In genomic region chr11:73570415-73571114, GRCh38 we compare ENCODE assay signal across 1 cellular context.
TF ChIP-seq lines count a peak whose summit lies in the region.

No MANE protein-coding gene starts in this region.

TF ChIP-seq in GM23338, 12 proteins besides CTCF, POLR2A, EP300 and RAD21 (continued from another document):
- TF ChIP-seq, protein P1, sequence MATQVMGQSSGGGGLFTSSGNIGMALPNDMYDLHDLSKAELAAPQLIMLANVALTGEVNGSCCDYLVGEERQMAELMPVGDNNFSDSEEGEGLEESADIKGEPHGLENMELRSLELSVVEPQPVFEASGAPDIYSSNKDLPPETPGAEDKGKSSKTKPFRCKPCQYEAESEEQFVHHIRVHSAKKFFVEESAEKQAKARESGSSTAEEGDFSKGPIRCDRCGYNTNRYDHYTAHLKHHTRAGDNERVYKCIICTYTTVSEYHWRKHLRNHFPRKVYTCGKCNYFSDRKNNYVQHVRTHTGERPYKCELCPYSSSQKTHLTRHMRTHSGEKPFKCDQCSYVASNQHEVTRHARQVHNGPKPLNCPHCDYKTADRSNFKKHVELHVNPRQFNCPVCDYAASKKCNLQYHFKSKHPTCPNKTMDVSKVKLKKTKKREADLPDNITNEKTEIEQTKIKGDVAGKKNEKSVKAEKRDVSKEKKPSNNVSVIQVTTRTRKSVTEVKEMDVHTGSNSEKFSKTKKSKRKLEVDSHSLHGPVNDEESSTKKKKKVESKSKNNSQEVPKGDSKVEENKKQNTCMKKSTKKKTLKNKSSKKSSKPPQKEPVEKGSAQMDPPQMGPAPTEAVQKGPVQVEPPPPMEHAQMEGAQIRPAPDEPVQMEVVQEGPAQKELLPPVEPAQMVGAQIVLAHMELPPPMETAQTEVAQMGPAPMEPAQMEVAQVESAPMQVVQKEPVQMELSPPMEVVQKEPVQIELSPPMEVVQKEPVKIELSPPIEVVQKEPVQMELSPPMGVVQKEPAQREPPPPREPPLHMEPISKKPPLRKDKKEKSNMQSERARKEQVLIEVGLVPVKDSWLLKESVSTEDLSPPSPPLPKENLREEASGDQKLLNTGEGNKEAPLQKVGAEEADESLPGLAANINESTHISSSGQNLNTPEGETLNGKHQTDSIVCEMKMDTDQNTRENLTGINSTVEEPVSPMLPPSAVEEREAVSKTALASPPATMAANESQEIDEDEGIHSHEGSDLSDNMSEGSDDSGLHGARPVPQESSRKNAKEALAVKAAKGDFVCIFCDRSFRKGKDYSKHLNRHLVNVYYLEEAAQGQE (IDR thresholded peaks at IDR 0.05; ENCODE audit: unreplicated experiment), result no peak
- TF ChIP-seq POLR2AphosphoS5 (IDR thresholded peaks at IDR 0.05; ENCODE audit: low read depth) (no peak), STAT1 (IDR thresholded peaks at IDR 0.05; ENCODE audit: unreplicated experiment) (no peak), NANOG (IDR thresholded peaks at IDR 0.05; ENCODE audit: borderline replicate concordance) (no peak), CREB1 (CRISPR knock-in tag; IDR thresholded peaks at IDR 0.05; ENCODE audit: low read depth) (no peak), ZNF331 (CRISPR knock-in tag; IDR thresholded peaks at IDR 0.05; ENCODE audit: low read depth) (no peak), EZH2phosphoT487 (IDR thresholded peaks at IDR 0.05; ENCODE audit: unreplicated experiment) (no peak), EZH2 (IDR thresholded peaks at IDR 0.05; ENCODE audit: low read depth, unreplicated experiment) (no peak), ETS1 (IDR thresholded peaks at IDR 0.05) (no peak)
TF ChIP-seq in GM23338: peak in this region for 0.
